Comparison of ENCODE assay signal across 8 cellular contexts in genomic region chr1:171655215-171656116, GRCh38. TPM values are rescaled to one million over a fixed set of nuclear protein-coding genes. Genes with fewer than 3 reads are reported as not detected.
DNase-seq lines count a peak whose midpoint lies in the region; ATAC-seq and TF ChIP-seq lines count a peak whose summit lies in the region.

No MANE protein-coding gene starts in this region.

- no peaks in the 10 kb centered on the region for H3K9me3 ChIP-seq in left ventricle myocardium inferior (replicated peaks)

- ATAC-seq in HG03060 (IDR thresholded peaks at IDR 0.05; ENCODE audit: low read depth, unreplicated experiment) (peak; percentile 62), HG02623 (IDR thresholded peaks at IDR 0.05; ENCODE audit: unreplicated experiment) (no peak)
- ATAC-seq in activated naive CD4-positive, alpha-beta T cell treated with anti-CD3 and anti-CD28 coated beads, Interleukin-2, amount 50 U/mL, for 72 hours: peak; percentile 88 to 91

- peaks cover 49% of the 10 kb centered on the region for H3K4me1 ChIP-seq in left ventricle myocardium inferior

- H3K9me3 Mint-ChIP-seq in activated naive CD4-positive, alpha-beta T cell treated with anti-CD3 and anti-CD28 coated beads, Interleukin-2, amount 50 U/mL, for 72 hours: no peaks in the 10 kb centered on the region

- H3K4me3 ChIP-seq in left ventricle myocardium inferior (peak overlapping the region; percentile 44), skin epidermis (no peak overlapping the region)

- peak overlapping the region; percentile 89 for H3K27ac ChIP-seq in left ventricle myocardium inferior (replicated peaks)
- peak overlapping the region in 12 of 21 experiments; percentile 2 to 70 (median 24) for H3K27ac ChIP-seq in skin epidermis

- H3K36me3 Mint-ChIP-seq in activated naive CD4-positive, alpha-beta T cell treated with anti-CD3 and anti-CD28 coated beads, Interleukin-2, amount 50 U/mL, for 72 hours: no peaks in the 10 kb centered on the region

- H3K36me3 ChIP-seq in left ventricle myocardium inferior: no peaks in the 10 kb centered on the region

- TF ChIP-seq CTCF in GM10248 (IDR thresholded peaks at IDR 0.05; ENCODE audit: control extremely low read depth, extremely low read depth, low read depth, missing control alignments) (peak; percentile 65), left ventricle myocardium inferior (IDR thresholded peaks at IDR 0.05; ENCODE audit: borderline replicate concordance) (peak; percentile 75)

- CTCF ChIA-PET in GM10248 (lab: Yijun Ruan, JAX): interaction anchor here (0.8 to 6.6 kb wide), 17 partner anchors 11 to 333 kb away, joined by 3 to 62 read pairs (median 4); partner anchors contain the start of gene MYOCOS

- peak; percentile 74 for DNase-seq in GM10248 (ENCODE audit: extremely low spot score)
- DNase-seq in SK-N-DZ (ENCODE audit: low spot score): peak; percentile 82
- peak; percentile 64 to 84 for DNase-seq in activated naive CD4-positive, alpha-beta T cell treated with anti-CD3 and anti-CD28 coated beads, Interleukin-2, amount 50 U/mL, for 72 hours (ENCODE audit: low spot score in 2 of 2)
- peak; percentile 88 for DNase-seq in left ventricle myocardium inferior
- no peak for DNase-seq in cerebellum (ENCODE audit: low spot score)

- peak overlapping the region in 1 of 2 donors; percentile 58 for H3K27ac Mint-ChIP-seq in activated naive CD4-positive, alpha-beta T cell treated with anti-CD3 and anti-CD28 coated beads, Interleukin-2, amount 50 U/mL, for 72 hours

- POLR2A ChIA-PET in GM10248 (lab: Yijun Ruan, JAX): no interaction called here

- H3K27me3 ChIP-seq in left ventricle myocardium inferior (ENCODE audit: low read depth): no peaks in the 10 kb centered on the region

- intact Hi-C loops in left ventricle myocardium inferior (cut with micrococcal nuclease): no loop called here

RNA-seq across cellular contexts. Expression of gene MYOC, which starts 3.0 kb away (rescaled TPM):
- polyA plus RNA-seq in SK-N-DZ (2014; cell fraction: cytosol; rRNA removed): not detected in 2 replicates
- polyA plus RNA-seq in SK-N-DZ (2014; cell fraction: nucleus; rRNA removed): not detected in 2 replicates
- total RNA-seq in activated naive CD4-positive, alpha-beta T cell treated with anti-CD3 and anti-CD28 coated beads, Interleukin-2, amount 50 U/mL, for 72 hours: not detected
- total RNA-seq in left ventricle myocardium inferior (1.0 TPM), cerebellum (0.27 TPM)

RNA-seq across cellular contexts. Expression of gene MYOCOS, which starts 33.4 kb away (rescaled TPM):
- not detected in 2 replicates for polyA plus RNA-seq in SK-N-DZ (2014; cell fraction: cytosol; rRNA removed)
- polyA plus RNA-seq in SK-N-DZ (2014; cell fraction: nucleus; rRNA removed): not detected in 2 replicates
- under 1 TPM in 1 of 2 donors, not detected in 1; 0.23 TPM for total RNA-seq in activated naive CD4-positive, alpha-beta T cell treated with anti-CD3 and anti-CD28 coated beads, Interleukin-2, amount 50 U/mL, for 72 hours
- total RNA-seq in left ventricle myocardium inferior: not detected
- not detected for total RNA-seq in cerebellum
